11 cellular contexts compared by ENCODE assay signal in genomic region chr9:18890372-18890771, GRCh38.
A peak's percentile ranks its signal among the peaks of the same experiment; 100 is the strongest.
DNase-seq lines count a peak whose midpoint lies in the region; ATAC-seq and TF ChIP-seq lines count a peak whose summit lies in the region.
"Had no signal": no experiment of that assay in that cellular context is flagged by ENCODE, and none has a peak within 500 bp of the region (broad histone marks: within the 10 kb centered on the region; RNA-seq: fewer than 3 reads in every experiment).

No MANE protein-coding gene starts in this region.

- CTCF ChIA-PET in RWPE1 (lab: Yijun Ruan, JAX): interaction anchor here (0.6 kb wide), 1 partner anchor 21 kb away, joined by 3 read pairs; no protein-coding TSS in a partner anchor

- no peaks in the 10 kb centered on the region for H3K27me3 ChIP-seq in lower lobe of right lung (ENCODE audit: low read depth)
- H3K27me3 ChIP-seq in heart right ventricle: no peaks in the 10 kb centered on the region

- no peaks in the 10 kb centered on the region for H3K9me3 ChIP-seq in lower lobe of right lung
- peaks cover 0 to 12% (median 5%) of the 10 kb centered on the region in 11 donors for H3K9me3 ChIP-seq in heart right ventricle

- H3K9me3 Mint-ChIP-seq in nephron: peaks cover 21% of the 10 kb centered on the region

- peak; percentile 72 for ATAC-seq in GM19025 (IDR thresholded peaks at IDR 0.05; ENCODE audit: low read depth, unreplicated experiment)
- ATAC-seq in HG02970 (IDR thresholded peaks at IDR 0.05; ENCODE audit: low FRiP score, unreplicated experiment): peak; percentile 45
- no peak for ATAC-seq in lower lobe of right lung
- ATAC-seq in heart right ventricle: no peak

- H3K27me3 Mint-ChIP-seq in nephron (ENCODE audit: low read depth): no peaks in the 10 kb centered on the region

- H3K36me3 Mint-ChIP-seq in nephron (ENCODE audit: low read depth): peaks cover 45% of the 10 kb centered on the region

- H3K4me1 ChIP-seq in lower lobe of right lung: no peaks in the 10 kb centered on the region
- H3K4me1 ChIP-seq in heart right ventricle: peaks cover 0 to 6% (median 0%) of the 10 kb centered on the region in 9 donors

- H3K36me3 ChIP-seq in lower lobe of right lung (no peaks in the 10 kb centered on the region), heart right ventricle (no peaks in the 10 kb centered on the region)

- no peak overlapping the region for H3K27ac ChIP-seq in RWPE1
- H3K27ac ChIP-seq in lower lobe of right lung: no peak overlapping the region
- no peak overlapping the region for H3K27ac ChIP-seq in heart right ventricle

- TF ChIP-seq CTCF in RWPE1 (conservative IDR thresholded peaks at IDR 0.05; ENCODE audit: low read depth) (no peak), nephron (IDR thresholded peaks at IDR 0.05; ENCODE audit: unreplicated experiment in 3 of 3) (no peak), lower lobe of right lung (IDR thresholded peaks at IDR 0.05) (no peak), GM10266 (IDR thresholded peaks at IDR 0.05; ENCODE audit: control insufficient read depth, insufficient read depth, low read depth, missing control alignments) (no peak), heart right ventricle (IDR thresholded peaks at IDR 0.05) (no peak)

- H3K4me1 Mint-ChIP-seq in nephron: peaks cover 29% of the 10 kb centered on the region

- WGBS in heart right ventricle, 2 donors: 73 to 78% methylated on average over 4 of the region's 4 CpGs

- intact Hi-C loops in lower lobe of right lung (cut with DNase I) (no loop called here), heart right ventricle (cut with DNase I) (no loop called here)

- POLR2A ChIA-PET in RWPE1 (lab: Yijun Ruan, JAX; ENCODE audit: low non-redundant PET): no interaction called here

- H3K27ac Mint-ChIP-seq in nephron: peak overlapping the region; percentile 11 to 50 (median 42)

- H3K4me3 ChIP-seq in lower lobe of right lung: no peak overlapping the region
- no peak overlapping the region for H3K4me3 ChIP-seq in heart right ventricle

- no peak overlapping the region for H3K4me3 Mint-ChIP-seq in nephron

- DNase-seq in RWPE1 (ENCODE audit: low spot score) (peak; percentile 44), lower lobe of right lung (no peak), MV-4-11 (lab: John Stamatoyannopoulos, UW) (no peak), GM10266 (ENCODE audit: extremely low spot score) (no peak), heart right ventricle (no peak)
- DNase-seq: activated CD8-positive, alpha-beta memory T cell treated with anti-CD3 and anti-CD28 coated beads for 24 hours; mesendoderm; stimulated activated CD4-positive, alpha-beta T cell treated with anti-CD3 and anti-CD28 coated beads, Interleukin-4, amount 100 ng/mL, for 24 hours had no signal

Comparison
In these comparisons a context has a peak if more than half of its experiments do, and no peak if none do; other contexts are left out.
1. ATAC-seq: peak in GM19025 (single experiment) and HG02970 (single experiment); none in lower lobe of right lung (0 of 2) and heart right ventricle (0 of 8).